ENCODE assay signal across 8 cellular contexts in the genomic region with DNA sequence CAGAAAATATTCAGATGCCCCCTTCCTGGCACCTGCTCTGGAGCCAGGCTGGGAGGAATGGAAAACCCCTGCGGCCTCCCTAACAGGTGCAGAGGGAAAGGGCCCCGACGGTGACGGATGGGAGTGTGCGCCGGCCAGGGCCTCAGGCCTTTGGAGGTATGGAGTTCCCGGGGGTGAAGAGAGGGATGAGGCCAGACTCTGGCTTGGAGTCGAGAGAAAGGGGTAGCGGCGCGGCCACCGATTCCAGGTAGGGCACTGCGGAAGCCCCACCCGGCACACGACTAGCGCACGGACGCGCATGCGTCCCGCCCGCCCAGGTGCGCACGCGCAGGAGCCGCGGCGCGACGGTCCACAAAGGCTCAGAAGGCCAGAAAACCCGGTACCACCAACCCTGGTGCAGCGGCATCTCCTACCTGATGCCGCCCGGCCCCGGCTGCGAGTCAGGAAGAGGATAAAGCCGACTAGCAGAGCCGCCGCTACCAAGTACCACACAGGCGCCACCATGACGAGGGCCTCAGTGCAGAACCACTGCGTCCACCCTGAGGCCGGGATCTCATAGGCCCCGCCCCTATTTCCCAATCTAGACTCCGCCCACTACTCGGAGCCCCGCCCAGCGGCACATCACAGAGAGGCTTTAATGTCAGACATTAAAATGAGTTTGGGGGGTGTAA. TPM values are rescaled to one million over a fixed set of nuclear protein-coding genes. Genes with fewer than 3 reads are reported as not detected.
DNase-seq lines count a peak whose midpoint lies in the region; ATAC-seq and TF ChIP-seq lines count a peak whose summit lies in the region.

TSS of gene DDRGK1 (minus strand) at position 559 of the 671 bp plus-strand sequence. CDS start at position 504, 55 bp downstream.

- no peaks in the 10 kb centered on the region for H3K27me3 ChIP-seq in left lung

- H3K27me3 Mint-ChIP-seq in activated CD4-positive, alpha-beta T cell treated with anti-CD3 and anti-CD28 coated beads, Interleukin-2, amount 10 ng/mL, durations not matched to agents 7 days and 5 days = no peaks in the 10 kb centered on the region

- H3K4me1 Mint-ChIP-seq in activated CD4-positive, alpha-beta T cell treated with anti-CD3 and anti-CD28 coated beads, Interleukin-2, amount 10 ng/mL, durations not matched to agents 7 days and 5 days = peaks cover 27% of the 10 kb centered on the region

- H3K4me1 ChIP-seq in left lung = peaks cover 18 to 28% of the 10 kb centered on the region in 2 donors

- peak within 1 kb of the TSS; percentile 88 to 99 for H3K4me3 ChIP-seq in left lung

- H3K27ac ChIP-seq in left lung = peak within 1 kb of the TSS; percentile 77 to 87

- H3K9me3 ChIP-seq in left lung = no peaks in the 10 kb centered on the region

- TF ChIP-seq POLR2A in GM19099 (IDR thresholded peaks at IDR 0.05; ENCODE audit: extremely low read depth, insufficient read length, low read depth) = peak; percentile 85

- POLR2A ChIA-PET in activated CD4-positive, alpha-beta T cell treated with anti-CD3 and anti-CD28 coated beads, Interleukin-2, amount 10 ng/mL, durations not matched to agents 7 days and 5 days (lab: Charles Lee) = interaction anchor here (0.5 kb wide), 2 partner anchors 8 to 128 kb away, joined by 3 read pairs; no protein-coding TSS in a partner anchor

- CTCF ChIA-PET in activated CD4-positive, alpha-beta T cell treated with anti-CD3 and anti-CD28 coated beads, Interleukin-2, amount 10 ng/mL, durations not matched to agents 7 days and 5 days (lab: Charles Lee) = interaction anchor here (0.8 to 0.9 kb wide), 2 partner anchors 21 to 35 kb away, joined by 3 read pairs; partner anchors contain the start of gene SLC4A11

- H3K36me3 ChIP-seq in left lung = peaks cover 0 to 33% of the 10 kb centered on the region in 2 donors

- H3K4me3 Mint-ChIP-seq in activated CD4-positive, alpha-beta T cell treated with anti-CD3 and anti-CD28 coated beads, Interleukin-2, amount 10 ng/mL, durations not matched to agents 7 days and 5 days = peak within 1 kb of the TSS; percentile 92

- TF ChIP-seq CTCF in left lung (IDR thresholded peaks at IDR 0.05) = no peak

- peak; percentile 78 for ATAC-seq in HG03378 (IDR thresholded peaks at IDR 0.05; ENCODE audit: unreplicated experiment)
- peak; percentile 93 for ATAC-seq in left lung

- peaks cover 25% of the 10 kb centered on the region for H3K36me3 Mint-ChIP-seq in activated CD4-positive, alpha-beta T cell treated with anti-CD3 and anti-CD28 coated beads, Interleukin-2, amount 10 ng/mL, durations not matched to agents 7 days and 5 days (ENCODE audit: low read depth)

- H3K27ac Mint-ChIP-seq in activated CD4-positive, alpha-beta T cell treated with anti-CD3 and anti-CD28 coated beads, Interleukin-2, amount 10 ng/mL, durations not matched to agents 7 days and 5 days = peak within 1 kb of the TSS; percentile 97

- peak; percentile 64 to 69 for DNase-seq in AML-193 (lab: John Stamatoyannopoulos, UW)
- DNase-seq in NCI-H526 (lab: John Stamatoyannopoulos, UW) = peak; percentile 84 to 97
- DNase-seq in activated CD4-positive, alpha-beta T cell treated with anti-CD3 and anti-CD28 coated beads, Interleukin-2, amount 10 ng/mL, durations not matched to agents 7 days and 5 days = peak; percentile 89
- peak; percentile 83 for DNase-seq in dedifferentiated amniotic fluid mesenchymal stem cell (ENCODE audit: extremely low spot score)
- peak; percentile 88 to 93 for DNase-seq in left lung
- peak; percentile 83 for DNase-seq in stimulated activated CD4-positive, alpha-beta T cell treated with anti-CD3 and anti-CD28 coated beads, Interleukin-2, amount 100 ng/mL, for 4 hours (ENCODE audit: low read depth)

- intact Hi-C loops in left lung (cut with DNase I) = no loop called here

- H3K9me3 Mint-ChIP-seq in activated CD4-positive, alpha-beta T cell treated with anti-CD3 and anti-CD28 coated beads, Interleukin-2, amount 10 ng/mL, durations not matched to agents 7 days and 5 days = no peaks in the 10 kb centered on the region

RNA-seq across cellular contexts. Expression of gene DDRGK1, which starts in this region (rescaled TPM):
- 10 to 100 TPM; 46.5 to 58.9 TPM for total RNA-seq in activated CD4-positive, alpha-beta T cell treated with anti-CD3 and anti-CD28 coated beads, Interleukin-2, amount 10 ng/mL, durations not matched to agents 7 days and 5 days
- 100 to 1,000 TPM in 1 of 2 donors, 10 to 100 TPM in 1; 83.9 to 107 TPM for total RNA-seq in left lung

Comparison
In these comparisons a context has a peak if more than half of its experiments do, and no peak if none do; other contexts are left out.
1. Peak in every context shown above with its lines: DNase-seq, ATAC-seq, H3K4me3 ChIP-seq and H3K27ac ChIP-seq.